23 cellular contexts compared by ENCODE assay signal in genomic region chr2:218313356-218313755, GRCh38. TPM values are rescaled to one million over a fixed set of nuclear protein-coding genes. Genes with fewer than 3 reads are reported as not detected.
DNase-seq lines count a peak whose midpoint lies in the region; ATAC-seq and TF ChIP-seq lines count a peak whose summit lies in the region.
"Had no signal": no experiment of that assay in that cellular context is flagged by ENCODE, and none has a peak within 500 bp of the region (broad histone marks: within the 10 kb centered on the region; RNA-seq: fewer than 3 reads in every experiment).

No MANE protein-coding gene starts in this region.

- no peak for TF ChIP-seq POLR2A in right lobe of liver (IDR thresholded peaks at IDR 0.05)

- no peaks in the 10 kb centered on the region for H3K27me3 ChIP-seq in right lobe of liver
- no peaks in the 10 kb centered on the region for H3K27me3 ChIP-seq in osteoblast (ENCODE audit: insufficient read depth, low read length)
- H3K27me3 ChIP-seq in smooth muscle cell (ENCODE audit: low read depth) = no peaks in the 10 kb centered on the region
- H3K27me3 ChIP-seq: SJCRH30 had no signal

- H3K4me1 Mint-ChIP-seq in T-cell = peaks cover 27 to 41% (median 31%) of the 10 kb centered on the region in 3 donors
- H3K4me1 Mint-ChIP-seq in activated CD8-positive, alpha-beta memory T cell treated with anti-CD3 and anti-CD28 coated beads, Interleukin-2, amount 10 ng/mL, durations not matched to agents 7 days and 5 days = peaks cover 17% of the 10 kb centered on the region

- DNase-seq in T-cell (no peak), right lobe of liver (no peak), osteoblast (ENCODE audit: insufficient read length, low spot score, missing footprints) (peak; percentile 21), RPMI8226 (no peak), smooth muscle cell (lab: John Stamatoyannopoulos, UW; ENCODE audit: unreplicated experiment) (no peak)
- DNase-seq in stimulated activated CD4-positive, alpha-beta T cell treated with anti-CD3 and anti-CD28 coated beads, Interleukin-1b, Interleukin-23, amount 100 ng/mL, for 48 hours = no peak
- DNase-seq in activated CD8-positive, alpha-beta memory T cell treated with anti-CD3 and anti-CD28 coated beads, Interleukin-2, amount 10 ng/mL, durations not matched to agents 7 days and 5 days = no peak
- DNase-seq: CD8-positive, alpha-beta memory T cell; DMS53; HFFc6; NCI-H1417 treated with DMSO at 0.1 percent for 48 hours; NCI-H187 treated with DMSO at 0.1 percent for 48 hours; NCI-H2227 treated with DMSO at 0.1 percent for 48 hours; NCI-H510A treated with DMSO at 0.1 percent for 48 hours; NCI-H82; SJCRH30 had no signal

- H2AFZ ChIP-seq in osteoblast (ENCODE audit: low read length) (no peak overlapping the region), smooth muscle cell (ENCODE audit: low read depth) (no peak overlapping the region)

- H3K4me1 ChIP-seq in right lobe of liver (peaks cover 0 to 38% (median 15%) of the 10 kb centered on the region in 4 donors), osteoblast (ENCODE audit: insufficient read depth, low read length) (no peaks in the 10 kb centered on the region), smooth muscle cell (ENCODE audit: low read depth) (peaks cover 5% of the 10 kb centered on the region)

- no peaks in the 10 kb centered on the region for H3F3A ChIP-seq in smooth muscle cell (ENCODE audit: low read depth)

- H4K20me1 ChIP-seq in osteoblast (ENCODE audit: insufficient read depth, low read length) (no peaks in the 10 kb centered on the region), smooth muscle cell (ENCODE audit: low read depth) (no peaks in the 10 kb centered on the region)

- ATAC-seq in T-cell (replicated peaks in 1 of 4) (no peak), right lobe of liver (peak; percentile 38 to 75 (median 50))
- no peak for ATAC-seq in activated CD8-positive, alpha-beta memory T cell treated with anti-CD3 and anti-CD28 coated beads, Interleukin-2, amount 10 ng/mL, durations not matched to agents 7 days and 5 days
- ATAC-seq: A549 had no signal

- H3K4me2 ChIP-seq in osteoblast (ENCODE audit: insufficient read depth, low read length) = no peak overlapping the region
- H3K4me2 ChIP-seq in smooth muscle cell = no peak overlapping the region
- H3K4me2 ChIP-seq: A549 had no signal

- WGBS in right lobe of liver (ENCODE audit: insufficient coverage, low coverage, low lambda C conversion rate, missing lambda C conversion rate) = 22% methylated on average over 1 of the region's 1 CpG
- 100% methylated on average over 1 of the region's 1 CpG for WGBS in smooth muscle cell (ENCODE audit: low lambda C conversion rate)

- H3K79me2 ChIP-seq in osteoblast (ENCODE audit: insufficient read depth, low read length) (no peaks in the 10 kb centered on the region), smooth muscle cell (ENCODE audit: low read depth) (no peaks in the 10 kb centered on the region)

- POLR2A ChIA-PET in T-cell (lab: Charles Lee) = no interaction called here

- no peaks in the 10 kb centered on the region for H3K9me3 ChIP-seq in right lobe of liver
- no peaks in the 10 kb centered on the region for H3K9me3 ChIP-seq in osteoblast (ENCODE audit: low read depth, low read length)
- no peaks in the 10 kb centered on the region for H3K9me3 ChIP-seq in smooth muscle cell (replicated peaks; ENCODE audit: low read depth)
- H3K9me3 ChIP-seq: A549, SJCRH30 had no signal

- H3K9ac ChIP-seq in smooth muscle cell (ENCODE audit: low read depth) = no peak overlapping the region

- peaks cover 0 to 3% (median 0%) of the 10 kb centered on the region in 3 donors for H3K9me3 Mint-ChIP-seq in T-cell
- H3K9me3 Mint-ChIP-seq in activated CD8-positive, alpha-beta memory T cell treated with anti-CD3 and anti-CD28 coated beads, Interleukin-2, amount 10 ng/mL, durations not matched to agents 7 days and 5 days (ENCODE audit: low read depth) = no peaks in the 10 kb centered on the region
- H3K9me3 Mint-ChIP-seq: CD8-positive, alpha-beta memory T cell; HFFc6 had no signal

- H3K4me3 Mint-ChIP-seq in T-cell = no peak overlapping the region
- no peak overlapping the region for H3K4me3 Mint-ChIP-seq in activated CD8-positive, alpha-beta memory T cell treated with anti-CD3 and anti-CD28 coated beads, Interleukin-2, amount 10 ng/mL, durations not matched to agents 7 days and 5 days
- H3K4me3 Mint-ChIP-seq: CD8-positive, alpha-beta memory T cell; HFFc6 had no signal

- TF ChIP-seq CTCF in C4-2B (conservative IDR thresholded peaks at IDR 0.05) (no peak), right lobe of liver (IDR thresholded peaks at IDR 0.05) (no peak), osteoblast (IDR thresholded peaks at IDR 0.05; ENCODE audit: extremely low read depth, low read depth, low read length) (no peak), smooth muscle cell (IDR thresholded peaks at IDR 0.05; ENCODE audit: borderline replicate concordance, insufficient read depth, poor library complexity, severe bottlenecking) (no peak)

- peak overlapping the region; percentile 28 to 31 for H3K27ac Mint-ChIP-seq in T-cell
- H3K27ac Mint-ChIP-seq in activated CD8-positive, alpha-beta memory T cell treated with anti-CD3 and anti-CD28 coated beads, Interleukin-2, amount 10 ng/mL, durations not matched to agents 7 days and 5 days = no peak overlapping the region
- H3K27ac Mint-ChIP-seq: CD8-positive, alpha-beta memory T cell; HFFc6 had no signal

- H3K27ac ChIP-seq in C4-2B = peak overlapping the region; percentile 88
- peak overlapping the region; percentile 40 to 85 (median 62) for H3K27ac ChIP-seq in right lobe of liver
- H3K27ac ChIP-seq in osteoblast (ENCODE audit: low read depth, low read length) = no peak overlapping the region
- no peak overlapping the region for H3K27ac ChIP-seq in smooth muscle cell (ENCODE audit: low read depth)
- H3K27ac ChIP-seq: A549, RWPE1, SJCRH30 had no signal

- CTCF ChIA-PET in T-cell (lab: Charles Lee) = interaction anchor here in 1 of 2 donors (0.8 kb wide), 1 partner anchor 23 kb away, joined by 4 read pairs; no protein-coding TSS in a partner anchor
- CTCF ChIA-PET in activated CD8-positive, alpha-beta memory T cell treated with anti-CD3 and anti-CD28 coated beads, Interleukin-2, amount 10 ng/mL, durations not matched to agents 7 days and 5 days (lab: Charles Lee) = interaction anchor here (1.5 kb wide), 1 partner anchor 12 kb away, joined by 4 read pairs; no protein-coding TSS in a partner anchor

- H3K4me3 ChIP-seq in right lobe of liver (no peak overlapping the region), osteoblast (ENCODE audit: insufficient read depth, low read length) (no peak overlapping the region), smooth muscle cell (no peak overlapping the region)
- H3K4me3 ChIP-seq: A549, SJCRH30 had no signal

- intact Hi-C loops in right lobe of liver (cut with DNase I) = no loop called here

- no peaks in the 10 kb centered on the region for H3K27me3 Mint-ChIP-seq in T-cell
- H3K27me3 Mint-ChIP-seq in activated CD8-positive, alpha-beta memory T cell treated with anti-CD3 and anti-CD28 coated beads, Interleukin-2, amount 10 ng/mL, durations not matched to agents 7 days and 5 days = no peaks in the 10 kb centered on the region
- H3K27me3 Mint-ChIP-seq: CD8-positive, alpha-beta memory T cell had no signal

- H3K36me3 Mint-ChIP-seq in T-cell = no peaks in the 10 kb centered on the region
- no peaks in the 10 kb centered on the region for H3K36me3 Mint-ChIP-seq in activated CD8-positive, alpha-beta memory T cell treated with anti-CD3 and anti-CD28 coated beads, Interleukin-2, amount 10 ng/mL, durations not matched to agents 7 days and 5 days
- H3K36me3 Mint-ChIP-seq: CD8-positive, alpha-beta memory T cell had no signal

- H3K36me3 ChIP-seq in right lobe of liver (no peaks in the 10 kb centered on the region), osteoblast (ENCODE audit: insufficient read depth, low read length) (no peaks in the 10 kb centered on the region), smooth muscle cell (ENCODE audit: low read depth) (no peaks in the 10 kb centered on the region)
- H3K36me3 ChIP-seq: SJCRH30 had no signal

RNA-seq across cellular contexts. Expression of gene TMBIM1, which starts 21.1 kb away (rescaled TPM):
- total RNA-seq in T-cell (100 to 1,000 TPM in 3 of 5 donors, 10 to 100 TPM in 2; 78.8 to 166 (median 144) TPM), right lobe of liver (100 to 1,000 TPM; 101 to 160 (median 126) TPM), osteoblast (155 and 187 TPM in 2 replicates), smooth muscle cell (109 TPM in 2 replicates)
- 121 and 172 TPM in 2 replicates for polyA plus RNA-seq in smooth muscle cell
- 10 to 100 TPM; 51.5 to 72.4 TPM for total RNA-seq in activated CD8-positive, alpha-beta memory T cell treated with anti-CD3 and anti-CD28 coated beads, Interleukin-2, amount 10 ng/mL, durations not matched to agents 7 days and 5 days

RNA-seq across cellular contexts. Expression of gene PNKD, which starts 43.0 kb away (rescaled TPM):
- 10 to 100 TPM; 17.4 to 33.1 (median 30.6) TPM for total RNA-seq in T-cell
- total RNA-seq in right lobe of liver = 100 to 1,000 TPM in 4 of 6 experiments, 10 to 100 TPM in 2; 78.5 to 137 (median 115) TPM
- 23.2 and 24.2 TPM in 2 replicates for total RNA-seq in osteoblast
- 26.1 and 42.0 TPM in 2 replicates for total RNA-seq in smooth muscle cell
- 109 and 126 TPM in 2 replicates for polyA plus RNA-seq in smooth muscle cell
- total RNA-seq in activated CD8-positive, alpha-beta memory T cell treated with anti-CD3 and anti-CD28 coated beads, Interleukin-2, amount 10 ng/mL, durations not matched to agents 7 days and 5 days = 10 to 100 TPM; 37.6 to 40.7 TPM

RNA-seq across cellular contexts. Expression of gene CATIP, which starts 43.3 kb away (rescaled TPM):
- total RNA-seq in T-cell (not detected), right lobe of liver (not detected), osteoblast (not detected in 2 replicates), smooth muscle cell (not detected in 2 replicates)
- 0.18 and 0.25 TPM in 2 replicates for polyA plus RNA-seq in smooth muscle cell
- not detected for total RNA-seq in activated CD8-positive, alpha-beta memory T cell treated with anti-CD3 and anti-CD28 coated beads, Interleukin-2, amount 10 ng/mL, durations not matched to agents 7 days and 5 days
- total RNA-seq: CD8-positive, alpha-beta memory T cell; H4; HFFc6; HT-29; M059J; SJCRH30 had no signal
- polyA plus RNA-seq: BJ; CD8-positive, alpha-beta memory T cell had no signal

RNA-seq across cellular contexts. Expression of gene AAMP, which starts 43.4 kb away (rescaled TPM):
- 10 to 100 TPM; 46.2 to 71.3 (median 67.4) TPM for total RNA-seq in T-cell
- 10 to 100 TPM; 40.0 to 99.5 (median 45.2) TPM for total RNA-seq in right lobe of liver
- 85.7 and 97.0 TPM in 2 replicates for total RNA-seq in osteoblast
- total RNA-seq in smooth muscle cell = 58.9 and 71.5 TPM in 2 replicates
- polyA plus RNA-seq in smooth muscle cell = 95.8 and 135 TPM in 2 replicates
- 10 to 100 TPM; 49.5 to 61.4 TPM for total RNA-seq in activated CD8-positive, alpha-beta memory T cell treated with anti-CD3 and anti-CD28 coated beads, Interleukin-2, amount 10 ng/mL, durations not matched to agents 7 days and 5 days

RNA-seq across cellular contexts. Expression of gene GPBAR1, which starts 52.5 kb away (rescaled TPM):
- total RNA-seq in T-cell (1 to 10 TPM in 4 of 5 donors, under 1 TPM in 1; 0.89 to 2.7 (median 1.2) TPM), right lobe of liver (1 to 10 TPM in 2 of 6 experiments, under 1 TPM in 4; 0.56 to 3.2 (median 0.94) TPM), osteoblast (0.36 TPM in 1 of 2 replicates, not detected in the other), smooth muscle cell (0.94 and 1.3 TPM in 2 replicates)
- polyA plus RNA-seq in smooth muscle cell = 1.6 and 2.6 TPM in 2 replicates
- under 1 TPM; 0.73 to 0.82 TPM for total RNA-seq in activated CD8-positive, alpha-beta memory T cell treated with anti-CD3 and anti-CD28 coated beads, Interleukin-2, amount 10 ng/mL, durations not matched to agents 7 days and 5 days
- polyA plus RNA-seq: BJ; CD8-positive, alpha-beta memory T cell had no signal

Comparison
In these comparisons a context has a peak if more than half of its experiments do, and no peak if none do; other contexts are left out.
1. H3K27ac ChIP-seq: peak in C4-2B (single experiment) and right lobe of liver (3 of 3); none in osteoblast (single experiment) and smooth muscle cell (single experiment).
2. ATAC-seq: peak in right lobe of liver (4 of 4); none in T-cell (0 of 4) and activated CD8-positive, alpha-beta memory T cell treated with anti-CD3 and anti-CD28 coated beads, Interleukin-2, amount 10 ng/mL, durations not matched to agents 7 days and 5 days (single experiment).